Comparison of ENCODE assay signal across 14 cellular contexts in the genomic region with DNA sequence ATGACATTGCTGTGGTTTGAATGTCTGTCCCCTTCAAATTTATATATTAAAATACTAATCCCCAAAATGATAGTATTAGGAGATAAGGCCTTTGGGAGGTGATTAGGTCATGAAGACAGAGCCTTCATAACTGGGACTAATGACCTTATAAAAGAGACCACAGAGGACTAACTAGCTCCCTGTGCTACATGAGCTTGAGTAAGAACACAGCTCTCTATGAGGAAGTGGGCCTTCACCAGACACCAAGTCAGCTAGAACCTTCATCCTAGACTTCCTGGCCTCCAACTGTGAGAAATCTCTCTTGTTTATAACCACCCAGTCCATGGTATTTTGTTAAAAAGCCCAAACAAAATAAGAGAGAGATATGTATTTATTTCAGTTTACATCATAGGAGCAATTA.
DNase-seq lines count a peak whose midpoint lies in the region; ATAC-seq, FAIRE-seq and TF ChIP-seq lines count a peak whose summit lies in the region.
"Had no signal": no experiment of that assay in that cellular context is flagged by ENCODE, and none has a peak within 500 bp of the region (broad histone marks: within the 10 kb centered on the region; RNA-seq: fewer than 3 reads in every experiment).

No MANE protein-coding gene starts in this region.

- no peak overlapping the region for H3K4me3 Mint-ChIP-seq in immature natural killer cell
- H3K4me3 Mint-ChIP-seq: nephron had no signal

- TF ChIP-seq CTCF in GM20000 (IDR thresholded peaks at IDR 0.05; ENCODE audit: extremely low read depth, missing control alignments) (no peak), hepatocyte (IDR thresholded peaks at IDR 0.05; ENCODE audit: poor library complexity) (no peak)

- H3K36me3 ChIP-seq in hepatocyte (replicated peaks; ENCODE audit: insufficient read depth, low read depth) = no peaks in the 10 kb centered on the region
- H3K36me3 ChIP-seq: ascending aorta had no signal

- H3K9me2 ChIP-seq in hepatocyte (replicated peaks; ENCODE audit: insufficient read depth) = no peaks in the 10 kb centered on the region

- H3K79me2 ChIP-seq in hepatocyte = no peaks in the 10 kb centered on the region

- no peaks in the 10 kb centered on the region for H4K20me1 ChIP-seq in hepatocyte (ENCODE audit: insufficient read depth, poor library complexity, severe bottlenecking)

- H3K36me3 Mint-ChIP-seq in immature natural killer cell = no peaks in the 10 kb centered on the region

- H3K9me3 Mint-ChIP-seq in immature natural killer cell = peaks cover 4 to 44% (median 7%) of the 10 kb centered on the region in 6 donors
- H3K9me3 Mint-ChIP-seq: nephron had no signal

- H3K27me3 ChIP-seq in hepatocyte = no peaks in the 10 kb centered on the region
- H3K27me3 ChIP-seq: ascending aorta had no signal

- H3K4me3 ChIP-seq in hepatocyte = no peak overlapping the region
- H3K4me3 ChIP-seq: ascending aorta, SK-N-MC had no signal

- peaks cover 22% of the 10 kb centered on the region for H3K4me1 ChIP-seq in hepatocyte (ENCODE audit: insufficient read depth)
- H3K4me1 ChIP-seq: ascending aorta had no signal

- peak; percentile 62 for FAIRE-seq in GM18507 (lab: Jason Lieb, UNC)

- H3K27ac ChIP-seq in hepatocyte = no peak overlapping the region
- H3K27ac ChIP-seq in substantia nigra (ENCODE audit: low read depth, low read length, poor library complexity, severe bottlenecking) = no peak overlapping the region
- H3K27ac ChIP-seq: ascending aorta, C4-2B, SK-N-MC had no signal

- no peaks in the 10 kb centered on the region for H3K9me3 ChIP-seq in hepatocyte (ENCODE audit: low read depth)
- H3K9me3 ChIP-seq: ascending aorta had no signal

- H2AFZ ChIP-seq in hepatocyte = no peak overlapping the region

- H3K27me3 Mint-ChIP-seq in immature natural killer cell (ENCODE audit: low read depth in 3 of 3) = peaks cover 0 to 3% (median 0%) of the 10 kb centered on the region in 3 donors

- DNase-seq in GM18507 (ENCODE audit: extremely low spot score, insufficient read length, low read depth) (peak; percentile 4), GM20000 (ENCODE audit: low spot score) (peak; percentile 28), M059J (ENCODE audit: low read depth) (peak; percentile 5), LoVo (ENCODE audit: low spot score) (no peak), hepatocyte (ENCODE audit: low spot score) (no peak), substantia nigra (lab: John Stamatoyannopoulos, UW) (no peak), immature natural killer cell (no peak)
- DNase-seq: stimulated activated CD4-positive, alpha-beta T cell treated with anti-CD3 and anti-CD28 coated beads, Interleukin-12 subunit alpha, Interleukin-12 subunit beta, amount 100 ng/mL, for 4 hours; stimulated activated naive CD4-positive, alpha-beta T cell treated with Interleukin-2 at 50 U/mL for 16 hours had no signal

- no peaks in the 10 kb centered on the region for H3K4me1 Mint-ChIP-seq in immature natural killer cell

- H3K27ac Mint-ChIP-seq in immature natural killer cell = no peak overlapping the region
- H3K27ac Mint-ChIP-seq: nephron had no signal

- no peak overlapping the region for H3K4me2 ChIP-seq in hepatocyte

- ATAC-seq in HG02973 (IDR thresholded peaks at IDR 0.05; ENCODE audit: unreplicated experiment) = peak; percentile 96

Comparison
In these comparisons a context has a peak if more than half of its experiments do, and no peak if none do; other contexts are left out.
1. DNase-seq: peak in GM18507 (single experiment), GM20000 (single experiment) and M059J (single experiment); none in LoVo (single experiment), hepatocyte (single experiment), substantia nigra (0 of 49) and immature natural killer cell (0 of 3).